Comparison of ENCODE assay signal across 11 cellular contexts in genomic region chr17:65556910-65557348, GRCh38. TPM values are rescaled to one million over a fixed set of nuclear protein-coding genes. Genes with fewer than 3 reads are reported as not detected.
A peak's percentile ranks its signal among the peaks of the same experiment; 100 is the strongest.
DNase-seq lines count a peak whose midpoint lies in the region; ATAC-seq and TF ChIP-seq lines count a peak whose summit lies in the region.
"Had no signal": no experiment of that assay in that cellular context is flagged by ENCODE, and none has a peak within 500 bp of the region (broad histone marks: within the 10 kb centered on the region; RNA-seq: fewer than 3 reads in every experiment).

No MANE protein-coding gene starts in this region.

- peaks cover 6 to 13% (median 10%) of the 10 kb centered on the region in 3 experiments; a peak in 6 of 7 replicates for H3K36me3 Mint-ChIP-seq in H9 (ENCODE audit: insufficient read depth in 1 of 3, low read depth in 3 of 3)
- peaks cover 7% of the 10 kb centered on the region for H3K36me3 Mint-ChIP-seq in activated T-cell treated with anti-CD3 and anti-CD28 coated beads, Interleukin-2, amount 50 U/mL, for 24 hours (ENCODE audit: low read depth)
- H3K36me3 Mint-ChIP-seq: activated naive CD4-positive, alpha-beta T cell treated with anti-CD3 and anti-CD28 coated beads, Interleukin-2, amount 50 U/mL, for 24 hours had no signal

- no peak overlapping the region for H3K27ac ChIP-seq in H9 (ENCODE audit: insufficient read length, low read depth, low read length)
- H3K27ac ChIP-seq in layer of hippocampus (ENCODE audit: low read depth, low read length): peak overlapping the region; percentile 62
- H3K27ac ChIP-seq: gastrocnemius medialis, HL-60 had no signal

- DNase-seq in H9 (no peak), astrocyte of the spinal cord (ENCODE audit: low read depth, low spot score) (no peak), superior temporal gyrus (ENCODE audit: extremely low spot score) (peak; percentile 29), GM19238 (ENCODE audit: insufficient read length, low spot score) (no peak)
- no peak for DNase-seq in activated T-cell treated with anti-CD3 and anti-CD28 coated beads, Interleukin-2, amount 50 U/mL, for 24 hours
- DNase-seq in stimulated activated naive CD8-positive, alpha-beta T cell treated with anti-CD3 and anti-CD28 coated beads, Interleukin-15, amount 100 ng/mL, for 72 hours: no peak

- no peak overlapping the region for H2AFZ ChIP-seq in H9 (ENCODE audit: low read length)

- peaks cover 25% of the 10 kb centered on the region for H3K23me2 ChIP-seq in H9 (ENCODE audit: insufficient read length, low read depth, low read length, poor library complexity, severe bottlenecking)

- no peak overlapping the region for H3K23ac ChIP-seq in H9 (ENCODE audit: insufficient read length, low read depth, low read length)

- no peak overlapping the region for H3K4ac ChIP-seq in H9 (ENCODE audit: low read depth, low read length)

- no peak overlapping the region for H2BK15ac ChIP-seq in H9 (ENCODE audit: low read depth, low read length)

- no peak overlapping the region for H2BK20ac ChIP-seq in H9 (ENCODE audit: low read depth, low read length, poor library complexity, severe bottlenecking)

- H3K4me3 Mint-ChIP-seq in H9: no peak overlapping the region
- no peak overlapping the region for H3K4me3 Mint-ChIP-seq in activated T-cell treated with anti-CD3 and anti-CD28 coated beads, Interleukin-2, amount 50 U/mL, for 24 hours
- no peak overlapping the region for H3K4me3 Mint-ChIP-seq in stimulated activated naive CD8-positive, alpha-beta T cell treated with anti-CD3 and anti-CD28 coated beads, Interleukin-15, amount 100 ng/mL, for 72 hours
- H3K4me3 Mint-ChIP-seq: activated CD4-positive, alpha-beta memory T cell treated with anti-CD3 and anti-CD28 coated beads, Interleukin-2, amount 10 ng/mL, durations not matched to agents 7 days and 5 days; activated naive CD4-positive, alpha-beta T cell treated with anti-CD3 and anti-CD28 coated beads, Interleukin-2, amount 50 U/mL, for 24 hours had no signal

- H2AK5ac ChIP-seq in H9 (ENCODE audit: insufficient read length, low read length): no peak overlapping the region

- H3K9ac ChIP-seq in H9 (ENCODE audit: extremely low read depth, insufficient read length, low read length): no peak overlapping the region

- H3K79me1 ChIP-seq in H9 (ENCODE audit: insufficient read depth, low read depth, low read length, poor library complexity, severe bottlenecking): peaks cover 24% of the 10 kb centered on the region

- no peak overlapping the region for H3K56ac ChIP-seq in H9 (ENCODE audit: insufficient read length, low read depth, low read length)

- no peaks in the 10 kb centered on the region for H4K20me1 ChIP-seq in H9 (ENCODE audit: control insufficient read depth, insufficient read depth, insufficient read length)

- no peak overlapping the region for H4K5ac ChIP-seq in H9 (ENCODE audit: insufficient read length, low read depth, low read length)

- H3K27ac Mint-ChIP-seq in H9: no peak overlapping the region
- H3K27ac Mint-ChIP-seq in activated T-cell treated with anti-CD3 and anti-CD28 coated beads, Interleukin-2, amount 50 U/mL, for 24 hours: no peak overlapping the region
- H3K27ac Mint-ChIP-seq in stimulated activated naive CD8-positive, alpha-beta T cell treated with anti-CD3 and anti-CD28 coated beads, Interleukin-15, amount 100 ng/mL, for 72 hours: no peak overlapping the region
- H3K27ac Mint-ChIP-seq: activated CD4-positive, alpha-beta memory T cell treated with anti-CD3 and anti-CD28 coated beads, Interleukin-2, amount 10 ng/mL, durations not matched to agents 7 days and 5 days; activated naive CD4-positive, alpha-beta T cell treated with anti-CD3 and anti-CD28 coated beads, Interleukin-2, amount 50 U/mL, for 24 hours had no signal

- H3K9me3 ChIP-seq in H9 (ENCODE audit: control insufficient read depth, low read depth, low read length): no peaks in the 10 kb centered on the region
- H3K9me3 ChIP-seq: gastrocnemius medialis had no signal

- H3K4me3 ChIP-seq in astrocyte of the spinal cord (ENCODE audit: low read depth, low read length): peak overlapping the region; percentile 34

- H3K9me3 Mint-ChIP-seq in H9: no peaks in the 10 kb centered on the region
- peaks cover 3% of the 10 kb centered on the region for H3K9me3 Mint-ChIP-seq in activated T-cell treated with anti-CD3 and anti-CD28 coated beads, Interleukin-2, amount 50 U/mL, for 24 hours
- H3K9me3 Mint-ChIP-seq in stimulated activated naive CD8-positive, alpha-beta T cell treated with anti-CD3 and anti-CD28 coated beads, Interleukin-15, amount 100 ng/mL, for 72 hours: no peaks in the 10 kb centered on the region
- H3K9me3 Mint-ChIP-seq: activated CD4-positive, alpha-beta memory T cell treated with anti-CD3 and anti-CD28 coated beads, Interleukin-2, amount 10 ng/mL, durations not matched to agents 7 days and 5 days; activated naive CD4-positive, alpha-beta T cell treated with anti-CD3 and anti-CD28 coated beads, Interleukin-2, amount 50 U/mL, for 24 hours had no signal

- no peak overlapping the region for H3T11ph ChIP-seq in H9 (ENCODE audit: low read length)

- H3K18ac ChIP-seq in H9 (ENCODE audit: insufficient read length, low read depth, low read length): no peak overlapping the region

- TF ChIP-seq CTCF in H9 (conservative IDR thresholded peaks at IDR 0.05) (no peak), astrocyte of the spinal cord (IDR thresholded peaks at IDR 0.05; ENCODE audit: low read depth, low read length) (no peak)

- H4K8ac ChIP-seq in H9 (replicated peaks; ENCODE audit: insufficient read length, low read depth, low read length): no peak overlapping the region

- H2BK12ac ChIP-seq in H9 (ENCODE audit: insufficient read length, low read depth, low read length): no peak overlapping the region

- H3K27me3 Mint-ChIP-seq in H9 (ENCODE audit: low read depth): peaks cover under 1% of the 10 kb centered on the region; the same call in 1 of the 2 replicates
- H3K27me3 Mint-ChIP-seq in activated T-cell treated with anti-CD3 and anti-CD28 coated beads, Interleukin-2, amount 50 U/mL, for 24 hours: peaks cover 5% of the 10 kb centered on the region
- H3K27me3 Mint-ChIP-seq in stimulated activated naive CD8-positive, alpha-beta T cell treated with anti-CD3 and anti-CD28 coated beads, Interleukin-15, amount 100 ng/mL, for 72 hours: no peaks in the 10 kb centered on the region
- H3K27me3 Mint-ChIP-seq: activated naive CD4-positive, alpha-beta T cell treated with anti-CD3 and anti-CD28 coated beads, Interleukin-2, amount 50 U/mL, for 24 hours had no signal

- peaks cover 24% of the 10 kb centered on the region; the same call in 1 of the 2 replicates for H3K79me2 ChIP-seq in H9 (ENCODE audit: insufficient read depth, low read length)

- H3K27me3 ChIP-seq in H9 (ENCODE audit: insufficient read depth, low read length): no peaks in the 10 kb centered on the region; the same call in 1 of the 2 replicates
- H3K27me3 ChIP-seq in layer of hippocampus (ENCODE audit: control insufficient read depth, insufficient read depth, low read length): no peaks in the 10 kb centered on the region
- H3K27me3 ChIP-seq: gastrocnemius medialis had no signal

- in situ Hi-C loops in astrocyte of the spinal cord (cut with HindIII; ENCODE audit: low sequenced_read_pairs): no loop called here

- peaks cover 12 to 14% of the 10 kb centered on the region in 2 experiments for H3K4me1 Mint-ChIP-seq in H9
- peaks cover 32% of the 10 kb centered on the region for H3K4me1 Mint-ChIP-seq in activated T-cell treated with anti-CD3 and anti-CD28 coated beads, Interleukin-2, amount 50 U/mL, for 24 hours (ENCODE audit: low read depth)
- H3K4me1 Mint-ChIP-seq in stimulated activated naive CD8-positive, alpha-beta T cell treated with anti-CD3 and anti-CD28 coated beads, Interleukin-15, amount 100 ng/mL, for 72 hours: peaks cover 10% of the 10 kb centered on the region

- no peak overlapping the region for H2BK5ac ChIP-seq in H9 (ENCODE audit: insufficient read length, low read length)

- no peak overlapping the region for H4K91ac ChIP-seq in H9 (ENCODE audit: insufficient read length, low read depth, low read length)

- no CpG with 5 or more reads among the region's 4 CpGs for WGBS in H9 (ENCODE audit: extremely low coverage, insufficient read length, low lambda C conversion rate)

- ATAC-seq in stimulated activated naive CD8-positive, alpha-beta T cell treated with anti-CD3 and anti-CD28 coated beads, Interleukin-15, amount 100 ng/mL, for 72 hours: no peak

- H3K4me2 ChIP-seq in H9 (ENCODE audit: insufficient read depth, insufficient read length, low read length): peak overlapping the region; percentile 76

- H3K4me1 ChIP-seq in H9 (ENCODE audit: insufficient read depth, low read length): peaks cover 13% of the 10 kb centered on the region; the same call in 1 of the 2 replicates

- no peak overlapping the region for H3K14ac ChIP-seq in H9 (ENCODE audit: insufficient read depth, low read length)

- no peak overlapping the region for H2BK120ac ChIP-seq in H9 (ENCODE audit: low read depth, low read length, poor library complexity, severe bottlenecking)

RNA-seq across cellular contexts. Expression of gene AXIN2, which starts 4.5 kb away (rescaled TPM):
- total RNA-seq in H9 (2021): 35.0 and 35.6 TPM in 2 replicates
